In genomic region chr12:11664101-11664500, GRCh38 we compare ENCODE assay signal across 14 cellular contexts. TPM values are rescaled to one million over a fixed set of nuclear protein-coding genes. Genes with fewer than 3 reads are reported as not detected.
A peak's percentile ranks its signal among the peaks of the same experiment; 100 is the strongest.
DNase-seq lines count a peak whose midpoint lies in the region; ATAC-seq and TF ChIP-seq lines count a peak whose summit lies in the region.
"Had no signal": no experiment of that assay in that cellular context is flagged by ENCODE, and none has a peak within 500 bp of the region (broad histone marks: within the 10 kb centered on the region; RNA-seq: fewer than 3 reads in every experiment).

No MANE protein-coding gene starts in this region.

- TF ChIP-seq POLR2A in gastroesophageal sphincter (IDR thresholded peaks at IDR 0.05) (no peak), gastrocnemius medialis (IDR thresholded peaks at IDR 0.05) (no peak)

- no peak for DNase-seq in left ventricle myocardium inferior
- DNase-seq in Right ventricle myocardium superior: no peak
- no peak for DNase-seq in gastrocnemius medialis
- DNase-seq in activated CD4-positive, alpha-beta T cell treated with anti-CD3 and anti-CD28 coated beads for 1 hour: no peak
- DNase-seq in DMS79 treated with DMSO at 0.1 percent for 48 hours (lab: John Stamatoyannopoulos, UW): no peak
- DNase-seq: CD8-positive, alpha-beta T cell; Kasumi-1; NCI-H1105; NCI-H2081 treated with DMSO at 0.1 percent for 48 hours; NCI-H774; RPMI8226 had no signal

- no peak for ATAC-seq in Right ventricle myocardium superior (ENCODE audit: poor library complexity)
- ATAC-seq in gastroesophageal sphincter: no peak
- ATAC-seq in gastrocnemius medialis: peak in 1 of 2 donors; percentile 43
- ATAC-seq in GM21717 (IDR thresholded peaks at IDR 0.05; ENCODE audit: unreplicated experiment): no peak
- ATAC-seq: CD8-positive, alpha-beta T cell had no signal

- H3K4me1 ChIP-seq in left ventricle myocardium inferior (peaks cover 90% of the 10 kb centered on the region), gastroesophageal sphincter (peaks cover 0 to 75% (median 23%) of the 10 kb centered on the region in 3 donors), gastrocnemius medialis (peaks cover 38 to 59% of the 10 kb centered on the region in 2 donors)

- 46 to 90% methylated on average over 2 to 3 of the region's 3 CpGs for WGBS in gastroesophageal sphincter (ENCODE audit: low coverage in 1 of 2), 2 donors

- H3K9me3 ChIP-seq in left ventricle myocardium inferior (replicated peaks) (no peaks in the 10 kb centered on the region), gastroesophageal sphincter (no peaks in the 10 kb centered on the region), gastrocnemius medialis (no peaks in the 10 kb centered on the region)

- no peaks in the 10 kb centered on the region for H3K27me3 ChIP-seq in left ventricle myocardium inferior (ENCODE audit: low read depth)
- no peaks in the 10 kb centered on the region for H3K27me3 ChIP-seq in gastroesophageal sphincter
- no peaks in the 10 kb centered on the region for H3K27me3 ChIP-seq in gastrocnemius medialis
- H3K27me3 ChIP-seq: BLaER1 treated with 17β-estradiol and CSF1 and Interleukin-3, amounts not matched to agents 10 nM and 100 nM had no signal

- no peak for TF ChIP-seq CTCF in left ventricle myocardium inferior (IDR thresholded peaks at IDR 0.05; ENCODE audit: borderline replicate concordance)
- TF ChIP-seq CTCF in gastroesophageal sphincter (IDR thresholded peaks at IDR 0.05): no peak
- TF ChIP-seq CTCF in gastrocnemius medialis (IDR thresholded peaks at IDR 0.05 in 4 of 5, conservative IDR thresholded peaks at IDR 0.05 in 1 of 5): no peak

- no peak for TF ChIP-seq EP300 in gastroesophageal sphincter (IDR thresholded peaks at IDR 0.05)

- in situ Hi-C loops in gastrocnemius medialis (cut with MboI; ENCODE audit: low sequenced_read_pairs in 4 of 4): no loop called here

- H3K27ac ChIP-seq in left ventricle myocardium inferior (replicated peaks) (peak overlapping the region; percentile 87), gastroesophageal sphincter (peak overlapping the region in 3 of 4 donors; percentile 48 to 62 (median 56)), gastrocnemius medialis (peak overlapping the region; percentile 76 to 79 (median 78))
- H3K27ac ChIP-seq: BLaER1 treated with 17β-estradiol and CSF1 and Interleukin-3, amounts not matched to agents 10 nM and 100 nM had no signal

- H3K4me3 ChIP-seq in left ventricle myocardium inferior: no peak overlapping the region
- no peak overlapping the region for H3K4me3 ChIP-seq in gastroesophageal sphincter
- H3K4me3 ChIP-seq in gastrocnemius medialis: no peak overlapping the region
- H3K4me3 ChIP-seq: BLaER1 treated with 17β-estradiol and CSF1 and Interleukin-3, amounts not matched to agents 10 nM and 100 nM had no signal

- intact Hi-C loops in left ventricle myocardium inferior (cut with micrococcal nuclease) (no loop called here), Right ventricle myocardium superior (cut with DNase I) (no loop called here), gastrocnemius medialis (cut with DNase I; ENCODE audit: low total_unique reads) (no loop called here)

- H3K36me3 ChIP-seq in left ventricle myocardium inferior: no peaks in the 10 kb centered on the region
- no peaks in the 10 kb centered on the region for H3K36me3 ChIP-seq in gastroesophageal sphincter
- H3K36me3 ChIP-seq in gastrocnemius medialis: no peaks in the 10 kb centered on the region

RNA-seq across cellular contexts. Expression of gene ETV6, which starts 14.6 kb away (rescaled TPM):
- total RNA-seq in left ventricle myocardium inferior (16.9 TPM), Right ventricle myocardium superior (16.1 TPM), gastroesophageal sphincter (10 to 100 TPM; 18.7 to 30.1 (median 21.1) TPM), gastrocnemius medialis (1 to 10 TPM; 2.8 to 5.9 (median 3.3) TPM)
